ENCODE assay signal across 1 cellular context in the genomic region with DNA sequence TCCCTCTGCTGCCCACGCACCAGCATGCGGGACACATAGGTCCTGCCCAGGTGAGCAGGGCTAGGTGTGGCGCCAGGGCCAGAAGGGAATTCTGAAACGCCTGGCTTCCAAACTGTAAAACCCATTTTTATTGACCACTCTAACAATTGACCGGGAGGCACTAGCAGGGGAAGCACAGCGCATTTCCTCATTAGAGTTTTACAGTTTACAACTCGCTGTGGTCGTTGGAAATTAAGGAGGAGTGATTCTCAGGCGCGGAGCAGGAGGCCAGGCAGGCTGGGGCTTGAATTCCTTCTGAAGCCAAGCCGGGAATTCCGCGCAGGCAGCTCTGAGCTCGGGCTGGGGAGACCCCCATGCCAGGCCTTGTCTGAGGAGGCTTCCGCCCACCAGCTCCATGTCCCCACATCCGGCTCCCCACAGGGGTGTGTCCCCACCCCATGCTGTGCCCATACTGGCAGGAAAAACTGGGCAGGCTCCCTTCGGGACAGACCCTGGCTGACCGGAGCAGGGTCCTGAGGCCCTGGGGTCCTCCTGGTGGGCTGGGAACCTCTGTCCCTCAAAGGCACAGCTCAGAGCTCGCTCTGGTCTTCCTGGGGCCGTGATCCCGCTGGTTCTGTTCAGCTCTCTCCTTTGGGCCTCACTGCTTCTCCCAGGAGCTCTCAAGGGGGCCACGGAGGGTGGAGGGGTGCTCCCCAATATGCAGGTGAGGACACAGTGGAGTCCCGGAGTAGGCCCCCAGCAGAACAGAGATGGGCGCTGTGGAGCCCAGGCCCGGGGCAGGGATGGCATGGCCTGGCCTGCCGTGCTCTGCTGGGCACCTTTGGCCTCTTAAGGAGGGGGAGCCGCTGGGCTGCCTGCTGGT.
TF ChIP-seq lines count a peak whose summit lies in the region.

No MANE protein-coding gene starts in this region.

TF ChIP-seq in K562, 482 proteins besides CTCF, POLR2A, EP300 and RAD21 (continues in another document):
- TF ChIP-seq NCOA4 (IDR thresholded peaks at IDR 0.05; ENCODE audit: partially characterized antibody) (no peak), FOXA3 (CRISPR knock-in tag; conservative IDR thresholded peaks at IDR 0.05 in 1 of 2, IDR thresholded peaks at IDR 0.05 in 1 of 2) (no peak), HEY1 (CRISPR knock-in tag; IDR thresholded peaks at IDR 0.05; ENCODE audit: borderline replicate concordance) (no peak), SPI1 (IDR thresholded peaks at IDR 0.05; ENCODE audit: borderline replicate concordance, low read depth, low read length) (peak; percentile 14; the same call in 1 of the 2 replicates), ZNF41 (CRISPR knock-in tag; conservative IDR thresholded peaks at IDR 0.05) (no peak), JUN (IDR thresholded peaks at IDR 0.05; ENCODE audit: borderline replicate concordance, low read depth, low read length) (no peak), JUN (CRISPR knock-in tag; IDR thresholded peaks at IDR 0.05; ENCODE audit: borderline replicate concordance) (0 out of 2 replicates have a peak, but pooled peaks have one; percentile 7), ZNF507 (tag; conservative IDR thresholded peaks at IDR 0.05) (no peak), ZNF134 (CRISPR knock-in tag; conservative IDR thresholded peaks at IDR 0.05) (no peak), SREBF1 (IDR thresholded peaks at IDR 0.05; ENCODE audit: borderline replicate concordance, low read depth, low read length) (no peak), TEAD4 (IDR thresholded peaks at IDR 0.05; ENCODE audit: low read length) (no peak), TEAD4 (CRISPR knock-in tag; IDR thresholded peaks at IDR 0.05; ENCODE audit: borderline replicate concordance) (peak; percentile 2; the same call in 1 of the 2 replicates), ZNF431 (CRISPR knock-in tag; IDR thresholded peaks at IDR 0.05) (0 out of 2 replicates have a peak, but pooled peaks have one; percentile 5), FOXK2 (conservative IDR thresholded peaks at IDR 0.05 in 1 of 2, IDR thresholded peaks at IDR 0.05 in 1 of 2; ENCODE audit: low read depth in 2 of 2) (no peak), POLR3G (IDR thresholded peaks at IDR 0.05; ENCODE audit: extremely low read depth, insufficient read length, insufficient replicate concordance) (no peak), ZNF695 (CRISPR knock-in tag; IDR thresholded peaks at IDR 0.05) (no peak), TBP (optimal IDR thresholded peaks at IDR 0.05; ENCODE audit: low read depth, low read length) (no peak), C11orf30 (IDR thresholded peaks at IDR 0.05; ENCODE audit: low read depth) (no peak), MAZ (CRISPR knock-in tag; conservative IDR thresholded peaks at IDR 0.05 in 1 of 2, IDR thresholded peaks at IDR 0.05 in 1 of 2) (no peak), ELF1 (tag; IDR thresholded peaks at IDR 0.05) (no peak), TAL1 (IDR thresholded peaks at IDR 0.05) (no peak), THRAP3 (IDR thresholded peaks at IDR 0.05; ENCODE audit: borderline replicate concordance) (no peak), U2AF2 (optimal IDR thresholded peaks at IDR 0.05; ENCODE audit: low read depth, low read length) (no peak), BMI1 (IDR thresholded peaks at IDR 0.05; ENCODE audit: low read length) (no peak), KLF1 (tag; IDR thresholded peaks at IDR 0.05) (no peak), PHB (CRISPR knock-in tag; IDR thresholded peaks at IDR 0.05) (no peak), ADNP (tag; IDR thresholded peaks at IDR 0.05) (no peak), MECOM (CRISPR knock-in tag; IDR thresholded peaks at IDR 0.05) (no peak), HIVEP1 (CRISPR knock-in tag; IDR thresholded peaks at IDR 0.05) (no peak), RBBP5 (IDR thresholded peaks at IDR 0.05; ENCODE audit: borderline replicate concordance, insufficient read depth, low read length, poor library complexity, severe bottlenecking) (peak; percentile 39), KDM5B (IDR thresholded peaks at IDR 0.05; ENCODE audit: insufficient replicate concordance, low read depth, low read length) (no peak), MCM3 (IDR thresholded peaks at IDR 0.05) (no peak), ZBTB7A (IDR thresholded peaks at IDR 0.05; ENCODE audit: borderline replicate concordance, control insufficient read depth, low read depth, low read length) (peak; percentile 59; the same call in 1 of the 2 replicates), ZNF184 (CRISPR knock-in tag; IDR thresholded peaks at IDR 0.05) (no peak), SMAD2 (IDR thresholded peaks at IDR 0.05; ENCODE audit: low read depth, low read length) (no peak), SIN3B (IDR thresholded peaks at IDR 0.05; ENCODE audit: low read depth) (no peak), BDP1 (IDR thresholded peaks at IDR 0.05; ENCODE audit: insufficient read depth, insufficient read length) (no peak), KDM2B (CRISPR knock-in tag; IDR thresholded peaks at IDR 0.05) (no peak)
- TF ChIP-seq, protein P1, sequence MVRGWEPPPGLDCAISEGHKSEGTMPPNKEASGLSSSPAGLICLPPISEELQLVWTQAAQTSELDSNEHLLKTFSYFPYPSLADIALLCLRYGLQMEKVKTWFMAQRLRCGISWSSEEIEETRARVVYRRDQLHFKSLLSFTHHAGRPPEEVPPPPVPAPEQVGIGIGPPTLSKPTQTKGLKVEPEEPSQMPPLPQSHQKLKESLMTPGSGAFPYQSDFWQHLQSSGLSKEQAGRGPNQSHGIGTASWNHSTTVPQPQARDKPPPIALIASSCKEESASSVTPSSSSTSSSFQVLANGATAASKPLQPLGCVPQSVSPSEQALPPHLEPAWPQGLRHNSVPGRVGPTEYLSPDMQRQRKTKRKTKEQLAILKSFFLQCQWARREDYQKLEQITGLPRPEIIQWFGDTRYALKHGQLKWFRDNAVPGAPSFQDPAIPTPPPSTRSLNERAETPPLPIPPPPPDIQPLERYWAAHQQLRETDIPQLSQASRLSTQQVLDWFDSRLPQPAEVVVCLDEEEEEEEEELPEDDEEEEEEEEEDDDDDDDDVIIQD (CRISPR knock-in tag; IDR thresholded peaks at IDR 0.05) = no peak
- TF ChIP-seq, protein P2, sequence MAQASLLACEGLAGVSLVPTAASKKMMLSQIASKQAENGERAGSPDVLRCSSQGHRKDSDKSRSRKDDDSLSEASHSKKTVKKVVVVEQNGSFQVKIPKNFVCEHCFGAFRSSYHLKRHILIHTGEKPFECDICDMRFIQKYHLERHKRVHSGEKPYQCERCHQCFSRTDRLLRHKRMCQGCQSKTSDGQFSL (CRISPR knock-in tag; IDR thresholded peaks at IDR 0.05) = no peak; the same call in 1 of the 2 replicates
- TF ChIP-seq, protein P2 (tag; IDR thresholded peaks at IDR 0.05) = no peak
- TF ChIP-seq, protein P3, sequence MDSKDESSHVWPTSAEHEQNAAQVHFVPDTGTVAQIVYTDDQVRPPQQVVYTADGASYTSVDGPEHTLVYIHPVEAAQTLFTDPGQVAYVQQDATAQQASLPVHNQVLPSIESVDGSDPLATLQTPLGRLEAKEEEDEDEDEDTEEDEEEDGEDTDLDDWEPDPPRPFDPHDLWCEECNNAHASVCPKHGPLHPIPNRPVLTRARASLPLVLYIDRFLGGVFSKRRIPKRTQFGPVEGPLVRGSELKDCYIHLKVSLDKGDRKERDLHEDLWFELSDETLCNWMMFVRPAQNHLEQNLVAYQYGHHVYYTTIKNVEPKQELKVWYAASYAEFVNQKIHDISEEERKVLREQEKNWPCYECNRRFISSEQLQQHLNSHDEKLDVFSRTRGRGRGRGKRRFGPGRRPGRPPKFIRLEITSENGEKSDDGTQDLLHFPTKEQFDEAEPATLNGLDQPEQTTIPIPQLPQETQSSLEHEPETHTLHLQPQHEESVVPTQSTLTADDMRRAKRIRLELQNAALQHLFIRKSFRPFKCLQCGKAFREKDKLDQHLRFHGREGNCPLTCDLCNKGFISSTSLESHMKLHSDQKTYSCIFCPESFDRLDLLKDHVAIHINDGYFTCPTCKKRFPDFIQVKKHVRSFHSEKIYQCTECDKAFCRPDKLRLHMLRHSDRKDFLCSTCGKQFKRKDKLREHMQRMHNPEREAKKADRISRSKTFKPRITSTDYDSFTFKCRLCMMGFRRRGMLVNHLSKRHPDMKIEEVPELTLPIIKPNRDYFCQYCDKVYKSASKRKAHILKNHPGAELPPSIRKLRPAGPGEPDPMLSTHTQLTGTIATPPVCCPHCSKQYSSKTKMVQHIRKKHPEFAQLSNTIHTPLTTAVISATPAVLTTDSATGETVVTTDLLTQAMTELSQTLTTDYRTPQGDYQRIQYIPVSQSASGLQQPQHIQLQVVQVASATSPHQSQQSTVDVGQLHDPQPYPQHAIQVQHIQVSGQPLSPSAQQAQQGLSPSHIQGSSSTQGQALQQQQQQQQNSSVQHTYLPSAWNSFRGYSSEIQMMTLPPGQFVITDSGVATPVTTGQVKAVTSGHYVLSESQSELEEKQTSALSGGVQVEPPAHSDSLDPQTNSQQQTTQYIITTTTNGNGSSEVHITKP (IDR thresholded peaks at IDR 0.05; ENCODE audit: partially characterized antibody) = no peak
- TF ChIP-seq, protein P4, sequence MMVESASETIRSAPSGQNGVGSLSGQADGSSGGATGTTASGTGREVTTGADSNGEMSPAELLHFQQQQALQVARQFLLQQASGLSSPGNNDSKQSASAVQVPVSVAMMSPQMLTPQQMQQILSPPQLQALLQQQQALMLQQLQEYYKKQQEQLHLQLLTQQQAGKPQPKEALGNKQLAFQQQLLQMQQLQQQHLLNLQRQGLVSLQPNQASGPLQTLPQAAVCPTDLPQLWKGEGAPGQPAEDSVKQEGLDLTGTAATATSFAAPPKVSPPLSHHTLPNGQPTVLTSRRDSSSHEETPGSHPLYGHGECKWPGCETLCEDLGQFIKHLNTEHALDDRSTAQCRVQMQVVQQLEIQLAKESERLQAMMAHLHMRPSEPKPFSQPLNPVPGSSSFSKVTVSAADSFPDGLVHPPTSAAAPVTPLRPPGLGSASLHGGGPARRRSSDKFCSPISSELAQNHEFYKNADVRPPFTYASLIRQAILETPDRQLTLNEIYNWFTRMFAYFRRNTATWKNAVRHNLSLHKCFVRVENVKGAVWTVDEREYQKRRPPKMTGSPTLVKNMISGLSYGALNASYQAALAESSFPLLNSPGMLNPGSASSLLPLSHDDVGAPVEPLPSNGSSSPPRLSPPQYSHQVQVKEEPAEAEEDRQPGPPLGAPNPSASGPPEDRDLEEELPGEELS (CRISPR knock-in tag; IDR thresholded peaks at IDR 0.05; ENCODE audit: borderline replicate concordance) = no peak
- TF ChIP-seq, protein P5, sequence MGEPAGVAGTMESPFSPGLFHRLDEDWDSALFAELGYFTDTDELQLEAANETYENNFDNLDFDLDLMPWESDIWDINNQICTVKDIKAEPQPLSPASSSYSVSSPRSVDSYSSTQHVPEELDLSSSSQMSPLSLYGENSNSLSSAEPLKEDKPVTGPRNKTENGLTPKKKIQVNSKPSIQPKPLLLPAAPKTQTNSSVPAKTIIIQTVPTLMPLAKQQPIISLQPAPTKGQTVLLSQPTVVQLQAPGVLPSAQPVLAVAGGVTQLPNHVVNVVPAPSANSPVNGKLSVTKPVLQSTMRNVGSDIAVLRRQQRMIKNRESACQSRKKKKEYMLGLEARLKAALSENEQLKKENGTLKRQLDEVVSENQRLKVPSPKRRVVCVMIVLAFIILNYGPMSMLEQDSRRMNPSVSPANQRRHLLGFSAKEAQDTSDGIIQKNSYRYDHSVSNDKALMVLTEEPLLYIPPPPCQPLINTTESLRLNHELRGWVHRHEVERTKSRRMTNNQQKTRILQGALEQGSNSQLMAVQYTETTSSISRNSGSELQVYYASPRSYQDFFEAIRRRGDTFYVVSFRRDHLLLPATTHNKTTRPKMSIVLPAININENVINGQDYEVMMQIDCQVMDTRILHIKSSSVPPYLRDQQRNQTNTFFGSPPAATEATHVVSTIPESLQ (CRISPR knock-in tag; IDR thresholded peaks at IDR 0.05) = 0 out of 2 replicates have a peak, but pooled peaks have one; percentile 55
- TF ChIP-seq, protein P6, sequence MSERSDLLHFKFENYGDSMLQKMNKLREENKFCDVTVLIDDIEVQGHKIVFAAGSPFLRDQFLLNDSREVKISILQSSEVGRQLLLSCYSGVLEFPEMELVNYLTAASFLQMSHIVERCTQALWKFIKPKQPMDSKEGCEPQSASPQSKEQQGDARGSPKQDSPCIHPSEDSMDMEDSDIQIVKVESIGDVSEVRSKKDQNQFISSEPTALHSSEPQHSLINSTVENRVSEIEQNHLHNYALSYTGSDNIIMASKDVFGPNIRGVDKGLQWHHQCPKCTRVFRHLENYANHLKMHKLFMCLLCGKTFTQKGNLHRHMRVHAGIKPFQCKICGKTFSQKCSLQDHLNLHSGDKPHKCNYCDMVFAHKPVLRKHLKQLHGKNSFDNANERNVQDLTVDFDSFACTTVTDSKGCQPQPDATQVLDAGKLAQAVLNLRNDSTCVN (CRISPR knock-in tag; IDR thresholded peaks at IDR 0.05) = no peak
- TF ChIP-seq, protein P7, sequence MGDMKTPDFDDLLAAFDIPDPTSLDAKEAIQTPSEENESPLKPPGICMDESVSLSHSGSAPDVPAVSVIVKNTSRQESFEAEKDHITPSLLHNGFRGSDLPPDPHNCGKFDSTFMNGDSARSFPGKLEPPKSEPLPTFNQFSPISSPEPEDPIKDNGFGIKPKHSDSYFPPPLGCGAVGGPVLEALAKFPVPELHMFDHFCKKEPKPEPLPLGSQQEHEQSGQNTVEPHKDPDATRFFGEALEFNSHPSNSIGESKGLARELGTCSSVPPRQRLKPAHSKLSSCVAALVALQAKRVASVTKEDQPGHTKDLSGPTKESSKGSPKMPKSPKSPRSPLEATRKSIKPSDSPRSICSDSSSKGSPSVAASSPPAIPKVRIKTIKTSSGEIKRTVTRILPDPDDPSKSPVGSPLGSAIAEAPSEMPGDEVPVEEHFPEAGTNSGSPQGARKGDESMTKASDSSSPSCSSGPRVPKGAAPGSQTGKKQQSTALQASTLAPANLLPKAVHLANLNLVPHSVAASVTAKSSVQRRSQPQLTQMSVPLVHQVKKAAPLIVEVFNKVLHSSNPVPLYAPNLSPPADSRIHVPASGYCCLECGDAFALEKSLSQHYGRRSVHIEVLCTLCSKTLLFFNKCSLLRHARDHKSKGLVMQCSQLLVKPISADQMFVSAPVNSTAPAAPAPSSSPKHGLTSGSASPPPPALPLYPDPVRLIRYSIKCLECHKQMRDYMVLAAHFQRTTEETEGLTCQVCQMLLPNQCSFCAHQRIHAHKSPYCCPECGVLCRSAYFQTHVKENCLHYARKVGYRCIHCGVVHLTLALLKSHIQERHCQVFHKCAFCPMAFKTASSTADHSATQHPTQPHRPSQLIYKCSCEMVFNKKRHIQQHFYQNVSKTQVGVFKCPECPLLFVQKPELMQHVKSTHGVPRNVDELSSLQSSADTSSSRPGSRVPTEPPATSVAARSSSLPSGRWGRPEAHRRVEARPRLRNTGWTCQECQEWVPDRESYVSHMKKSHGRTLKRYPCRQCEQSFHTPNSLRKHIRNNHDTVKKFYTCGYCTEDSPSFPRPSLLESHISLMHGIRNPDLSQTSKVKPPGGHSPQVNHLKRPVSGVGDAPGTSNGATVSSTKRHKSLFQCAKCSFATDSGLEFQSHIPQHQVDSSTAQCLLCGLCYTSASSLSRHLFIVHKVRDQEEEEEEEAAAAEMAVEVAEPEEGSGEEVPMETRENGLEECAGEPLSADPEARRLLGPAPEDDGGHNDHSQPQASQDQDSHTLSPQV (IDR thresholded peaks at IDR 0.05) = peak; percentile 46; the same call in 1 of the 2 replicates
- TF ChIP-seq, protein P8, sequence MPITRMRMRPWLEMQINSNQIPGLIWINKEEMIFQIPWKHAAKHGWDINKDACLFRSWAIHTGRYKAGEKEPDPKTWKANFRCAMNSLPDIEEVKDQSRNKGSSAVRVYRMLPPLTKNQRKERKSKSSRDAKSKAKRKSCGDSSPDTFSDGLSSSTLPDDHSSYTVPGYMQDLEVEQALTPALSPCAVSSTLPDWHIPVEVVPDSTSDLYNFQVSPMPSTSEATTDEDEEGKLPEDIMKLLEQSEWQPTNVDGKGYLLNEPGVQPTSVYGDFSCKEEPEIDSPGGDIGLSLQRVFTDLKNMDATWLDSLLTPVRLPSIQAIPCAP (CRISPR knock-in tag; IDR thresholded peaks at IDR 0.05; ENCODE audit: borderline replicate concordance) = 0 out of 2 replicates have a peak, but pooled peaks have one; percentile 14
